In genomic region chr6:3801960-3802359, GRCh38 we compare ENCODE assay signal across 18 cellular contexts. TPM values are rescaled to one million over a fixed set of nuclear protein-coding genes. Genes with fewer than 3 reads are reported as not detected.
DNase-seq lines count a peak whose midpoint lies in the region; ATAC-seq, FAIRE-seq and TF ChIP-seq lines count a peak whose summit lies in the region.
"Had no signal": no experiment of that assay in that cellular context is flagged by ENCODE, and none has a peak within 500 bp of the region (broad histone marks: within the 10 kb centered on the region; RNA-seq: fewer than 3 reads in every experiment).

No MANE protein-coding gene starts in this region.

- H3K9me3 Mint-ChIP-seq in neural progenitor cell = peaks cover 2% of the 10 kb centered on the region
- H3K9me3 Mint-ChIP-seq in activated CD8-positive, alpha-beta memory T cell treated with anti-CD3 and anti-CD28 coated beads, Interleukin-2, amount 10 ng/mL, durations not matched to agents 7 days and 5 days (ENCODE audit: low read depth) = no peaks in the 10 kb centered on the region
- H3K9me3 Mint-ChIP-seq: activated T-cell treated with anti-CD3 and anti-CD28 coated beads, Interleukin-2, amount 50 U/mL, for 4 hours had no signal

- CTCF ChIA-PET in activated CD8-positive, alpha-beta memory T cell treated with anti-CD3 and anti-CD28 coated beads, Interleukin-2, amount 10 ng/mL, durations not matched to agents 7 days and 5 days (lab: Charles Lee) = no interaction called here

- H4K20me1 ChIP-seq in neural progenitor cell (ENCODE audit: low read depth) = no peaks in the 10 kb centered on the region

- FAIRE-seq in GM18507 (lab: Jason Lieb, UNC) = peak; percentile 12

- no peak overlapping the region for H3K4me2 ChIP-seq in neural progenitor cell
- H3K4me2 ChIP-seq: smooth muscle cell had no signal

- H3K36me3 Mint-ChIP-seq in neural progenitor cell = no peaks in the 10 kb centered on the region
- no peaks in the 10 kb centered on the region for H3K36me3 Mint-ChIP-seq in activated CD8-positive, alpha-beta memory T cell treated with anti-CD3 and anti-CD28 coated beads, Interleukin-2, amount 10 ng/mL, durations not matched to agents 7 days and 5 days

- no peak overlapping the region for H3K4me3 Mint-ChIP-seq in neural progenitor cell
- H3K4me3 Mint-ChIP-seq in activated CD8-positive, alpha-beta memory T cell treated with anti-CD3 and anti-CD28 coated beads, Interleukin-2, amount 10 ng/mL, durations not matched to agents 7 days and 5 days = no peak overlapping the region
- H3K4me3 Mint-ChIP-seq: activated T-cell treated with anti-CD3 and anti-CD28 coated beads, Interleukin-2, amount 50 U/mL, for 4 hours had no signal

- H3K4me1 Mint-ChIP-seq in neural progenitor cell = peaks cover 55% of the 10 kb centered on the region
- peaks cover 3% of the 10 kb centered on the region for H3K4me1 Mint-ChIP-seq in activated CD8-positive, alpha-beta memory T cell treated with anti-CD3 and anti-CD28 coated beads, Interleukin-2, amount 10 ng/mL, durations not matched to agents 7 days and 5 days

- H3K36me3 ChIP-seq in neural progenitor cell = no peaks in the 10 kb centered on the region

- H3K27me3 ChIP-seq in neural progenitor cell = no peaks in the 10 kb centered on the region

- H2AFZ ChIP-seq in neural progenitor cell (replicated peaks) = no peak overlapping the region
- H2AFZ ChIP-seq: parathyroid adenoma had no signal

- no peak overlapping the region for H3K9ac ChIP-seq in neural progenitor cell
- H3K9ac ChIP-seq: parathyroid adenoma had no signal

- no peak overlapping the region for H3K27ac ChIP-seq in neural progenitor cell
- H3K27ac ChIP-seq: parathyroid adenoma had no signal

- H3K27ac Mint-ChIP-seq in neural progenitor cell = peak overlapping the region; percentile 70
- no peak overlapping the region for H3K27ac Mint-ChIP-seq in activated CD8-positive, alpha-beta memory T cell treated with anti-CD3 and anti-CD28 coated beads, Interleukin-2, amount 10 ng/mL, durations not matched to agents 7 days and 5 days

- DNase-seq in GM18507 (ENCODE audit: extremely low spot score, insufficient read length, low read depth) (no peak), neural progenitor cell (ENCODE audit: low spot score) (no peak), Ammon's horn (ENCODE audit: low spot score) (no peak), lower leg skin (ENCODE audit: low spot score in 2 of 2) (no peak)
- no peak for DNase-seq in activated CD8-positive, alpha-beta memory T cell treated with anti-CD3 and anti-CD28 coated beads, Interleukin-2, amount 10 ng/mL, durations not matched to agents 7 days and 5 days
- DNase-seq: activated CD4-positive, alpha-beta T cell treated with anti-CD3 and anti-CD28 coated beads for 1 hour; activated T-cell treated with anti-CD3 and anti-CD28 coated beads, Interleukin-2, amount 50 U/mL, for 4 hours; amygdala; DMS 273 treated with DMSO at 0.1 percent for 48 hours; glutamatergic neuron; islet precursor cell; NCI-H187 treated with DMSO at 0.1 percent for 48 hours; NCI-H526 treated with DMSO at 0.1 percent for 48 hours had no signal

- WGBS in lower leg skin, 2 donors = 91 to 95% methylated on average over 5 of the region's 5 CpGs

- H3K4me1 ChIP-seq in neural progenitor cell = peaks cover 20% of the 10 kb centered on the region

- no peaks in the 10 kb centered on the region for H3K79me2 ChIP-seq in neural progenitor cell (ENCODE audit: low read depth)
- H3K79me2 ChIP-seq: parathyroid adenoma had no signal

- H3F3A ChIP-seq in neural progenitor cell (ENCODE audit: low read depth) = peaks cover 22% of the 10 kb centered on the region

- ATAC-seq in GM19452 (IDR thresholded peaks at IDR 0.05; ENCODE audit: unreplicated experiment) = peak; percentile 52
- ATAC-seq in HG03442 (IDR thresholded peaks at IDR 0.05; ENCODE audit: unreplicated experiment) = peak; percentile 44
- ATAC-seq in HG03135 (IDR thresholded peaks at IDR 0.05; ENCODE audit: unreplicated experiment) = no peak
- no peak for ATAC-seq in activated CD8-positive, alpha-beta memory T cell treated with anti-CD3 and anti-CD28 coated beads, Interleukin-2, amount 10 ng/mL, durations not matched to agents 7 days and 5 days

- H3K4me3 ChIP-seq in neural progenitor cell (no peak overlapping the region), lower leg skin (ENCODE audit: low read depth, poor library complexity, severe bottlenecking) (no peak overlapping the region)
- H3K4me3 ChIP-seq: smooth muscle cell had no signal

- intact Hi-C loops in lower leg skin (cut with DNase I; ENCODE audit: low total_unique reads) = no loop called here

- no peaks in the 10 kb centered on the region for H3K9me3 ChIP-seq in neural progenitor cell (ENCODE audit: low read depth)

- no peak for TF ChIP-seq POLR2A in lower leg skin (IDR thresholded peaks at IDR 0.05)

- H3K27me3 Mint-ChIP-seq in neural progenitor cell (ENCODE audit: insufficient read depth, low read depth) = peaks cover 7% of the 10 kb centered on the region
- H3K27me3 Mint-ChIP-seq in activated CD8-positive, alpha-beta memory T cell treated with anti-CD3 and anti-CD28 coated beads, Interleukin-2, amount 10 ng/mL, durations not matched to agents 7 days and 5 days = peaks cover 5% of the 10 kb centered on the region

- TF ChIP-seq CTCF in neural progenitor cell (IDR thresholded peaks at IDR 0.05) (no peak), lower leg skin (IDR thresholded peaks at IDR 0.05) (no peak)

RNA-seq across cellular contexts. Expression of gene FAM50B, which starts 47.2 kb away (rescaled TPM):
- 2.8 and 4.5 TPM in 2 replicates for total RNA-seq in neural progenitor cell (ENCODE audit: low replicate concordance)
- 10 to 100 TPM; 11.4 to 16.1 (median 13.9) TPM for total RNA-seq in lower leg skin
- 10 to 100 TPM in 1 of 2 experiments, 1 to 10 TPM in 1; 8.8 to 10.6 TPM for total RNA-seq in activated CD8-positive, alpha-beta memory T cell treated with anti-CD3 and anti-CD28 coated beads, Interleukin-2, amount 10 ng/mL, durations not matched to agents 7 days and 5 days

RNA-seq across cellular contexts. Expression of gene PXDC1, which starts 50.4 kb away (rescaled TPM):
- total RNA-seq in neural progenitor cell (ENCODE audit: low replicate concordance) (1.5 and 2.0 TPM in 2 replicates), lower leg skin (100 to 1,000 TPM in 1 of 4 donors, 10 to 100 TPM in 3; 58.4 to 103 (median 72.4) TPM)
- under 1 TPM in 1 of 2 experiments, not detected in 1; 0.47 TPM for total RNA-seq in activated CD8-positive, alpha-beta memory T cell treated with anti-CD3 and anti-CD28 coated beads, Interleukin-2, amount 10 ng/mL, durations not matched to agents 7 days and 5 days

Comparison
In these comparisons a context has a peak if more than half of its experiments do, and no peak if none do; other contexts are left out.
1. ATAC-seq: peak in GM19452 (single experiment) and HG03442 (single experiment); none in HG03135 (single experiment) and activated CD8-positive, alpha-beta memory T cell treated with anti-CD3 and anti-CD28 coated beads, Interleukin-2, amount 10 ng/mL, durations not matched to agents 7 days and 5 days (single experiment).
2. RNA of gene PXDC1, which starts 50.4 kb away (total RNA-seq): 58.4 to 103 TPM in lower leg skin; 1.5 to 2.0 TPM in neural progenitor cell and 0.47 TPM in activated CD8-positive, alpha-beta memory T cell treated with anti-CD3 and anti-CD28 coated beads, Interleukin-2, amount 10 ng/mL, durations not matched to agents 7 days and 5 days; every median in the first group is over 10 times any median in the second.